ENCODE assay signal across 1 cellular context in the genomic region with DNA sequence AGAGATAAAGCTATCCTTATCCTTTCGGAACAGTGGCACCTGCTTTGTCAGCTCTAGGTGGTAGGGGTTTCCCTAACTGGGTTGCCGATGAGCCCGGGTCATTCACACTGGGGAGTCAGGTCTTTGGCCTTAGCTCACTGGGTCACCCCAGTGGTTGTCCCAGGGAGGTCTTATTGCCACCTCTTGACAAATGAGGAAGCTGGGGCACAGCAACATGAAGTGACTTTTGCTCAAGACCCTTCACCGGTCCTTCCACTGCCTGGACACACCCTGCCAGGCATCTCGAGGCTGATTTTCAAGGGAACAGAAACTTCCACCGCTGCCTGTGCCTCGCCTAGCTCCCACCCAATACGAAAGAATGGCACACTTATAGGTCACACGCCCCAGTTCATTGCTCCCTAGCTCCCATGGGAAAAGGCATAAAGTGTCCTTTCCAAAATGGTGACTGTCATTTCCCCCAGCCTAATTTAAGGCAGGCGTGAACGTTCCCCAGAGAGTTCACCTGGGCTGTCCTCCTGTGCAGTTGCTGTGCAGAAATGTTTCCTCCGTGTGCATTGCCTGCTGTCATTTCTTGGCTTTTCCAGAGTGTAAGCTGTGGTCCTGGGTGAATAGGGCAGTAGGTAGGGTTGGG.
TF ChIP-seq lines count a peak whose summit lies in the region.

No MANE protein-coding gene starts in this region.

TF ChIP-seq in GM23338, 12 proteins besides CTCF, POLR2A, EP300 and RAD21 (continued from another document):
- TF ChIP-seq, protein P1, sequence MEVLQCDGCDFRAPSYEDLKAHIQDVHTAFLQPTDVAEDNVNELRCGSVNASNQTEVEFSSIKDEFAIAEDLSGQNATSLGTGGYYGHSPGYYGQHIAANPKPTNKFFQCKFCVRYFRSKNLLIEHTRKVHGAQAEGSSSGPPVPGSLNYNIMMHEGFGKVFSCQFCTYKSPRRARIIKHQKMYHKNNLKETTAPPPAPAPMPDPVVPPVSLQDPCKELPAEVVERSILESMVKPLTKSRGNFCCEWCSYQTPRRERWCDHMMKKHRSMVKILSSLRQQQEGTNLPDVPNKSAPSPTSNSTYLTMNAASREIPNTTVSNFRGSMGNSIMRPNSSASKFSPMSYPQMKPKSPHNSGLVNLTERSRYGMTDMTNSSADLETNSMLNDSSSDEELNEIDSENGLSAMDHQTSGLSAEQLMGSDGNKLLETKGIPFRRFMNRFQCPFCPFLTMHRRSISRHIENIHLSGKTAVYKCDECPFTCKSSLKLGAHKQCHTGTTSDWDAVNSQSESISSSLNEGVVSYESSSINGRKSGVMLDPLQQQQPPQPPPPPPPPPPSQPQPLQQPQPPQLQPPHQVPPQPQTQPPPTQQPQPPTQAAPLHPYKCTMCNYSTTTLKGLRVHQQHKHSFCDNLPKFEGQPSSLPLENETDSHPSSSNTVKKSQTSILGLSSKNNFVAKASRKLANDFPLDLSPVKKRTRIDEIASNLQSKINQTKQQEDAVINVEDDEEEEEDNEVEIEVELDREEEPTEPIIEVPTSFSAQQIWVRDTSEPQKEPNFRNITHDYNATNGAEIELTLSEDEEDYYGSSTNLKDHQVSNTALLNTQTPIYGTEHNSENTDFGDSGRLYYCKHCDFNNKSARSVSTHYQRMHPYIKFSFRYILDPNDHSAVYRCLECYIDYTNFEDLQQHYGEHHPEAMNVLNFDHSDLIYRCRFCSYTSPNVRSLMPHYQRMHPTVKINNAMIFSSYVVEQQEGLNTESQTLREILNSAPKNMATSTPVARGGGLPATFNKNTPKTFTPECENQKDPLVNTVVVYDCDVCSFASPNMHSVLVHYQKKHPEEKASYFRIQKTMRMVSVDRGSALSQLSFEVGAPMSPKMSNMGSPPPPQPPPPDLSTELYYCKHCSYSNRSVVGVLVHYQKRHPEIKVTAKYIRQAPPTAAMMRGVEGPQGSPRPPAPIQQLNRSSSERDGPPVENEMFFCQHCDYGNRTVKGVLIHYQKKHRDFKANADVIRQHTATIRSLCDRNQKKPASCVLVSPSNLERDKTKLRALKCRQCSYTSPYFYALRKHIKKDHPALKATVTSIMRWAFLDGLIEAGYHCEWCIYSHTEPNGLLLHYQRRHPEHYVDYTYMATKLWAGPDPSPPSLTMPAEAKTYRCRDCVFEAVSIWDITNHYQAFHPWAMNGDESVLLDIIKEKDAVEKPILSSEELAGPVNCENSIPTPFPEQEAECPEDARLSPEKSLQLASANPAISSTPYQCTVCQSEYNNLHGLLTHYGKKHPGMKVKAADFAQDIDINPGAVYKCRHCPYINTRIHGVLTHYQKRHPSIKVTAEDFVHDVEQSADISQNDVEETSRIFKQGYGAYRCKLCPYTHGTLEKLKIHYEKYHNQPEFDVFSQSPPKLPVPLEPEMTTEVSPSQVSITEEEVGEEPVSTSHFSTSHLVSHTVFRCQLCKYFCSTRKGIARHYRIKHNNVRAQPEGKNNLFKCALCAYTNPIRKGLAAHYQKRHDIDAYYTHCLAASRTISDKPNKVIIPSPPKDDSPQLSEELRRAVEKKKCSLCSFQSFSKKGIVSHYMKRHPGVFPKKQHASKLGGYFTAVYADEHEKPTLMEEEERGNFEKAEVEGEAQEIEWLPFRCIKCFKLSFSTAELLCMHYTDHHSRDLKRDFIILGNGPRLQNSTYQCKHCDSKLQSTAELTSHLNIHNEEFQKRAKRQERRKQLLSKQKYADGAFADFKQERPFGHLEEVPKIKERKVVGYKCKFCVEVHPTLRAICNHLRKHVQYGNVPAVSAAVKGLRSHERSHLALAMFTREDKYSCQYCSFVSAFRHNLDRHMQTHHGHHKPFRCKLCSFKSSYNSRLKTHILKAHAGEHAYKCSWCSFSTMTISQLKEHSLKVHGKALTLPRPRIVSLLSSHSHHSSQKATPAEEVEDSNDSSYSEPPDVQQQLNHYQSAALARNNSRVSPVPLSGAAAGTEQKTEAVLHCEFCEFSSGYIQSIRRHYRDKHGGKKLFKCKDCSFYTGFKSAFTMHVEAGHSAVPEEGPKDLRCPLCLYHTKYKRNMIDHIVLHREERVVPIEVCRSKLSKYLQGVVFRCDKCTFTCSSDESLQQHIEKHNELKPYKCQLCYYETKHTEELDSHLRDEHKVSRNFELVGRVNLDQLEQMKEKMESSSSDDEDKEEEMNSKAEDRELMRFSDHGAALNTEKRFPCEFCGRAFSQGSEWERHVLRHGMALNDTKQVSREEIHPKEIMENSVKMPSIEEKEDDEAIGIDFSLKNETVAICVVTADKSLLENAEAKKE (CRISPR knock-in tag; IDR thresholded peaks at IDR 0.05): no peak
- TF ChIP-seq STAT1 (IDR thresholded peaks at IDR 0.05; ENCODE audit: unreplicated experiment) (no peak), ETS1 (IDR thresholded peaks at IDR 0.05) (no peak), REST (IDR thresholded peaks at IDR 0.05; ENCODE audit: unreplicated experiment) (no peak), EZH2phosphoT487 (IDR thresholded peaks at IDR 0.05; ENCODE audit: unreplicated experiment) (no peak), POLR2AphosphoS5 (IDR thresholded peaks at IDR 0.05; ENCODE audit: low read depth) (no peak)
